ENCODE assay signal across 18 cellular contexts in the genomic region with DNA sequence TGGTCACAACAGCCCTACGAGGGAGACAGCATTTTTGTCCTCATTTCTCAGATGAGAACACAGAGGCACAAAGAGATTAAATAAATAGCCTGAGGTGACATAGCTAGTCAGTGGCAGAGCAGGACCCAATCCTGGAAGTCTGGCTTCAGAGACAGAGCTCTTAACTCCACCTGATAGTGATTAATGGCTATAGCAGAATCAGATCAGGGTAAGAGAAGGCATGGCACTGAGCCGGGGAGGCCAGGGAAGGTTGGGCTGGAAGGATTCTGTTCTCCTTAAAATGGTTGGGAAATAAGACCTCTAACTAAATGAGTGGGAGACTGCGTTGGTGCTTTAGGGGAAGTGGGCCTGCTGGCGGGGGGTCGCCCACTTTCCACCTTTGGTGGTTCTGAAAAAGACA.
DNase-seq lines count a peak whose midpoint lies in the region; ATAC-seq and TF ChIP-seq lines count a peak whose summit lies in the region.
"Had no signal": no experiment of that assay in that cellular context is flagged by ENCODE, and none has a peak within 500 bp of the region (broad histone marks: within the 10 kb centered on the region; RNA-seq: fewer than 3 reads in every experiment).

No MANE protein-coding gene starts in this region.

- TF ChIP-seq EP300 in esophagus muscularis mucosa (IDR thresholded peaks at IDR 0.05), result no peak

- CTCF ChIA-PET in PC-3 (lab: Charles Lee), result interaction anchor here (0.5 to 1.3 kb wide), 4 partner anchors 62 to 160 kb away, joined by 3 to 15 read pairs (median 4); no protein-coding TSS in a partner anchor

- peak; percentile 36 for ATAC-seq in PC-3
- ATAC-seq: T-cell had no signal

- POLR2A ChIA-PET in PC-3 (lab: Charles Lee; ENCODE audit: unreplicated experiment), result interaction anchor here (0.6 kb wide), 1 partner anchor 17 kb away, joined by 3 read pairs; no protein-coding TSS in a partner anchor

- intact Hi-C loops in PC-3 (cut with micrococcal nuclease), result loop anchor here (1.0 kb wide), 1 partner anchor 160 kb away; no protein-coding TSS in a partner anchor
- intact Hi-C loops in esophagus muscularis mucosa (cut with DNase I), result loop anchor here (10.0 kb wide), 1 partner anchor 154 kb away; no protein-coding TSS in a partner anchor

- WGBS in esophagus muscularis mucosa, result 94% methylated on average over 5 of the region's 5 CpGs

- no peaks in the 10 kb centered on the region for H3K27me3 ChIP-seq in H7 (ENCODE audit: control insufficient read depth, insufficient read depth, low read length)
- no peaks in the 10 kb centered on the region for H3K27me3 ChIP-seq in PC-3 (ENCODE audit: low read length)
- H3K27me3 ChIP-seq in osteoblast (ENCODE audit: insufficient read depth, low read length), result no peaks in the 10 kb centered on the region
- no peaks in the 10 kb centered on the region for H3K27me3 ChIP-seq in esophagus muscularis mucosa

- no peaks in the 10 kb centered on the region for H4K20me1 ChIP-seq in PC-3 (ENCODE audit: low read length)
- no peaks in the 10 kb centered on the region for H4K20me1 ChIP-seq in osteoblast (ENCODE audit: insufficient read depth, low read length)

- H3K9ac ChIP-seq in PC-3 (ENCODE audit: low read length), result no peak overlapping the region

- no peaks in the 10 kb centered on the region for H3K9me2 ChIP-seq in PC-3 (replicated peaks; ENCODE audit: low read length)

- H3F3A ChIP-seq in PC-3 (ENCODE audit: low read length, unreplicated experiment), result no peaks in the 10 kb centered on the region

- TF ChIP-seq CTCF in PC-3 (conservative IDR thresholded peaks at IDR 0.05; ENCODE audit: low read depth, low read length) (no peak), osteoblast (IDR thresholded peaks at IDR 0.05; ENCODE audit: extremely low read depth, low read depth, low read length) (no peak), esophagus muscularis mucosa (IDR thresholded peaks at IDR 0.05) (no peak)

- H3K4me3 ChIP-seq in H7 (ENCODE audit: insufficient read depth, low read depth, low read length) (no peak overlapping the region), PC-3 (ENCODE audit: low read length) (no peak overlapping the region), osteoblast (ENCODE audit: insufficient read depth, low read length) (no peak overlapping the region), esophagus muscularis mucosa (no peak overlapping the region)
- H3K4me3 ChIP-seq: GM23338, K562, PC-9 had no signal

- H3K27ac ChIP-seq in PC-3 (ENCODE audit: low read length) (no peak overlapping the region), osteoblast (ENCODE audit: low read depth, low read length) (no peak overlapping the region), esophagus muscularis mucosa (replicated peaks in 1 of 4) (no peak overlapping the region)
- H3K27ac ChIP-seq: PC-9 had no signal

- DNase-seq in NCI-H1417 (lab: John Stamatoyannopoulos, UW) (peak in 2 of 3 experiments; percentile 24 to 59), NCI-H1417 treated with DMSO at 0.1 percent for 48 hours (lab: John Stamatoyannopoulos, UW) (no peak), H7 (peak; percentile 22), PC-3 (peak; percentile 11), osteoblast (ENCODE audit: insufficient read length, low spot score, missing footprints) (peak; percentile 47), DMS114 treated with DMSO at 0.1 percent for 48 hours (lab: John Stamatoyannopoulos, UW; ENCODE audit: unreplicated experiment) (no peak), HK-2 (ENCODE audit: unreplicated experiment) (no peak), esophagus muscularis mucosa (ENCODE audit: extremely low spot score) (no peak)
- DNase-seq: 8988T, DND-41, NCI-H1048, NCI-H187 treated with DMSO at 0.1 percent for 48 hours, NCI-H2227 treated with DMSO at 0.1 percent for 48 hours, NCI-H526, PC-9, T-cell had no signal

- H2AFZ ChIP-seq in PC-3 (ENCODE audit: low read length) (no peak overlapping the region), osteoblast (ENCODE audit: low read length) (no peak overlapping the region)
- H2AFZ ChIP-seq: GM23338, PC-9 had no signal

- H3K4me2 ChIP-seq in PC-3 (ENCODE audit: low read length) (peak overlapping the region; percentile 7; the same call in 1 of the 2 replicates), osteoblast (ENCODE audit: insufficient read depth, low read length) (no peak overlapping the region)
- H3K4me2 ChIP-seq: GM23338, PC-9 had no signal

- no TSS peak for BruUV-seq in PC-3 (replicated peaks; lab: Mats Ljungman, UMichigan)

- H3K9me3 ChIP-seq in PC-3 (ENCODE audit: low read length) (no peaks in the 10 kb centered on the region), osteoblast (ENCODE audit: low read depth, low read length) (no peaks in the 10 kb centered on the region), esophagus muscularis mucosa (peaks cover 0 to 9% (median 0%) of the 10 kb centered on the region in 4 donors)

- TF ChIP-seq POLR2A in esophagus muscularis mucosa (IDR thresholded peaks at IDR 0.05; ENCODE audit: low read depth), result no peak

- H3K79me2 ChIP-seq in PC-3 (ENCODE audit: low read length), result no peaks in the 10 kb centered on the region
- H3K79me2 ChIP-seq in osteoblast (ENCODE audit: insufficient read depth, low read length), result peaks cover 4% of the 10 kb centered on the region

- H3K4me1 ChIP-seq in PC-3 (ENCODE audit: insufficient read depth, low read length), result peaks cover 12% of the 10 kb centered on the region
- no peaks in the 10 kb centered on the region for H3K4me1 ChIP-seq in osteoblast (ENCODE audit: insufficient read depth, low read length)
- H3K4me1 ChIP-seq in esophagus muscularis mucosa, result peaks cover 5 to 16% (median 6%) of the 10 kb centered on the region in 4 donors

- H3K36me3 ChIP-seq in H7 (replicated peaks; ENCODE audit: control insufficient read depth, insufficient read depth, low read length) (no peaks in the 10 kb centered on the region), PC-3 (ENCODE audit: low read depth, low read length) (no peaks in the 10 kb centered on the region), osteoblast (ENCODE audit: insufficient read depth, low read length) (no peaks in the 10 kb centered on the region), esophagus muscularis mucosa (no peaks in the 10 kb centered on the region)

Comparison
In these comparisons a context has a peak if more than half of its experiments do, and no peak if none do; other contexts are left out.
1. DNase-seq: peak in NCI-H1417 (2 of 3), H7 (single experiment), PC-3 (single experiment) and osteoblast (single experiment); none in NCI-H1417 treated with DMSO at 0.1 percent for 48 hours (single experiment), DMS114 treated with DMSO at 0.1 percent for 48 hours (single experiment), HK-2 (single experiment) and esophagus muscularis mucosa (single experiment).